In genomic region chr9:34633166-34633565, GRCh38 we compare ENCODE assay signal across 9 cellular contexts. TPM values are rescaled to one million over a fixed set of nuclear protein-coding genes. Genes with fewer than 3 reads are reported as not detected.
"Had no signal": no experiment of that assay in that cellular context is flagged by ENCODE, and none has a peak within 500 bp of the region (broad histone marks: within the 10 kb centered on the region; RNA-seq: fewer than 3 reads in every experiment).

No MANE protein-coding gene starts in this region.

- H3K4me2 ChIP-seq: KMS-11, SK-N-SH had no signal

- H3K9ac ChIP-seq: KMS-11, SK-N-SH had no signal

- FAIRE-seq: HTR-8/SVneo, RCC 7860 had no signal

- H3K4me3 ChIP-seq: K562 had no signal

- DNase-seq: NCI-H1048 had no signal

- H3K27ac ChIP-seq: HL-60, KMS-11 had no signal

- H3K9me3 ChIP-seq: SK-N-SH had no signal

RNA-seq across cellular contexts. Expression of gene ARID3C, which starts 4.3 kb away (rescaled TPM):
- total RNA-seq: K562, M059J had no signal
- polyA plus RNA-seq: IgD-negative memory B cell, K562 had no signal
